Comparison of ENCODE assay signal across 8 cellular contexts in the genomic region with DNA sequence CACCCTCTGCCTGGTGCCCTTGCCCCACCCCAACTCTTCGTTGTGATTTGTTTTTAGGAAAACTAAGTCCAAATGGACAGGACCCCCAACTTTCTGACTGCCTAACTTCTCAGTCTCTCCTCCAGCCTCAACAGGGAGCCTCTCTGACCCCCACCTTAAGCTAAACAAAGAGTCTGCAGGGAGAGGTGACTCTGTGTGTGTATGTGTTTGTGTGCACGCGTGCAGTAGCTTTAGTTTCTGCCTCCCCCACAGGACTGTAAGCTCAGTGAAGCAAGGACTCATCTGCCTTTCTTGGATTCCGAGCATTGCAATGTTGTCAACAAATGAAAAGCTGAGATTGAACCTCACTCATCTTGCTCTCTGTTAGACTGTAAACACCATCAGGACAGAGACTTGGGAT.
A peak's percentile ranks its signal among the peaks of the same experiment; 100 is the strongest.
DNase-seq lines count a peak whose midpoint lies in the region; ATAC-seq and TF ChIP-seq lines count a peak whose summit lies in the region.
"Had no signal": no experiment of that assay in that cellular context is flagged by ENCODE, and none has a peak within 500 bp of the region (broad histone marks: within the 10 kb centered on the region; RNA-seq: fewer than 3 reads in every experiment).

No MANE protein-coding gene starts in this region.

- peaks cover 21% of the 10 kb centered on the region for H3K4me1 ChIP-seq in muscle layer of colon (ENCODE audit: insufficient read depth, low read length)

- no peak for ATAC-seq in HG02623 (IDR thresholded peaks at IDR 0.05; ENCODE audit: unreplicated experiment)
- ATAC-seq in HG03108 (IDR thresholded peaks at IDR 0.05; ENCODE audit: unreplicated experiment) = no peak

- no peak overlapping the region for H3K9ac ChIP-seq in muscle layer of colon (ENCODE audit: low read length)

- H3K4me3 ChIP-seq in muscle layer of colon (ENCODE audit: low read depth in 1 of 2, low read length in 2 of 2) = no peak overlapping the region

- no peak for TF ChIP-seq CTCF in C4-2B (conservative IDR thresholded peaks at IDR 0.05)

- no peaks in the 10 kb centered on the region for H3K27me3 ChIP-seq in muscle layer of colon (ENCODE audit: control insufficient read depth in 1 of 2, insufficient read depth in 2 of 2, low read length in 2 of 2)

- H3K9me3 ChIP-seq in muscle layer of colon (ENCODE audit: low read length) = no peaks in the 10 kb centered on the region

- H3K27ac ChIP-seq in C4-2B = peak overlapping the region; percentile 87
- peak overlapping the region; percentile 89 for H3K27ac ChIP-seq in caudate nucleus (ENCODE audit: low read depth, low read length)
- H3K27ac ChIP-seq in muscle layer of colon (ENCODE audit: low read depth, low read length) = peak overlapping the region; percentile 12

- H3K36me3 ChIP-seq in muscle layer of colon (ENCODE audit: insufficient read depth, low read length) = peaks cover 10% of the 10 kb centered on the region

- DNase-seq in caudate nucleus (lab: John Stamatoyannopoulos, UW) (no peak), LoVo (ENCODE audit: low spot score) (no peak)
- DNase-seq: activated naive CD4-positive, alpha-beta T cell treated with anti-CD3 and anti-CD28 coated beads for 36 hours; NCI-H1694 treated with DMSO at 0.1 percent for 48 hours had no signal

Comparison
In these comparisons a context has a peak if more than half of its experiments do, and no peak if none do; other contexts are left out.
1. H3K27ac ChIP-seq: peak in every context shown above with its lines; median percentile 89 in caudate nucleus; 87 in C4-2B; 12 in muscle layer of colon.